8 cellular contexts compared by ENCODE assay signal in the genomic region with DNA sequence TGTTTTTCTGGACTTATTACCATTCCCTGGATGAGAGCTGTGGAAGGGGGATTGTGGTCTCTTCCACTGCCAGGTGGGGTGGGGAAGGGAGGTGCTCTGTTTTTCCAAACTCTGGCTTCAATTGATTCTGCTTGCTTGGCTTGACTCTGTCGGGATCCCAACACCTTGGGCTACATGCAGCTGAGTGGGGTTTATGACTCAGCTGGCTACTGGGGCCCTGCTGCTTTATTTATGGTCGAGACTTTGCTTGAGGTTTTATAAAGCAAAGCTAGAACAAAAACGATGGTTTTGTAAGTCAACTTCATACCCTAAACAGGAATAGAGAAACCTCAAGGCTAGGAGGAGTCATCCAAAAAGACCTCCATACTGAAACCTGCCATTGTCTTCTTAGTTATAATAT.
DNase-seq lines count a peak whose midpoint lies in the region; ATAC-seq and TF ChIP-seq lines count a peak whose summit lies in the region.

No MANE protein-coding gene starts in this region.

- peak; percentile 59 for DNase-seq in GM10266 (ENCODE audit: extremely low spot score)
- peak; percentile 57 to 71 for DNase-seq in SJSA1 (ENCODE audit: low read depth in 1 of 2, low spot score in 2 of 2)
- DNase-seq in hepatocyte (ENCODE audit: low spot score): no peak
- no peak for DNase-seq in SK-N-SH
- DNase-seq in T1000 (lab: John Stamatoyannopoulos, UW): no peak
- no peak for DNase-seq in DMS53 (lab: John Stamatoyannopoulos, UW)

- H3K9me2 ChIP-seq in hepatocyte (replicated peaks; ENCODE audit: insufficient read depth) (no peaks in the 10 kb centered on the region), SK-N-SH (no peaks in the 10 kb centered on the region)

- H3K4me1 ChIP-seq in SJSA1 (replicated peaks): peaks cover 79% of the 10 kb centered on the region
- H3K4me1 ChIP-seq in hepatocyte (ENCODE audit: insufficient read depth): peaks cover 66% of the 10 kb centered on the region
- peaks cover 12 to 25% of the 10 kb centered on the region in 2 experiments; a peak in 3 of 4 replicates for H3K4me1 ChIP-seq in SK-N-SH (ENCODE audit: control insufficient read depth in 1 of 2, insufficient read depth in 2 of 2, low read depth in 1 of 2, low read length in 1 of 2)

- H3K4me3 ChIP-seq in SJSA1: no peak overlapping the region
- no peak overlapping the region for H3K4me3 ChIP-seq in hepatocyte
- H3K4me3 ChIP-seq in SK-N-SH (ENCODE audit: low read depth in 2 of 2, low read length in 1 of 2): no peak overlapping the region

- H3K36me3 ChIP-seq in SJSA1 (peaks cover 29% of the 10 kb centered on the region), hepatocyte (replicated peaks; ENCODE audit: insufficient read depth, low read depth) (no peaks in the 10 kb centered on the region), SK-N-SH (replicated peaks in 1 of 2; ENCODE audit: control insufficient read depth in 1 of 2, insufficient read depth in 2 of 2, low read length in 1 of 2) (peaks cover 0 to 30% of the 10 kb centered on the region in 2 experiments)

- H3K4me2 ChIP-seq in hepatocyte (peak overlapping the region; percentile 16), SK-N-SH (no peak overlapping the region)

- H3K9me3 ChIP-seq in SJSA1 (replicated peaks): no peaks in the 10 kb centered on the region
- no peaks in the 10 kb centered on the region for H3K9me3 ChIP-seq in hepatocyte (ENCODE audit: low read depth)
- no peaks in the 10 kb centered on the region for H3K9me3 ChIP-seq in SK-N-SH

- no peaks in the 10 kb centered on the region for H3K27me3 ChIP-seq in SJSA1 (replicated peaks)
- H3K27me3 ChIP-seq in hepatocyte: no peaks in the 10 kb centered on the region
- no peaks in the 10 kb centered on the region for H3K27me3 ChIP-seq in SK-N-SH (ENCODE audit: insufficient read depth)

- H4K20me1 ChIP-seq in hepatocyte (ENCODE audit: insufficient read depth, poor library complexity, severe bottlenecking) (no peaks in the 10 kb centered on the region), SK-N-SH (ENCODE audit: insufficient read depth) (no peaks in the 10 kb centered on the region)

- H3K79me2 ChIP-seq in hepatocyte (peaks cover 17% of the 10 kb centered on the region), SK-N-SH (ENCODE audit: insufficient read depth) (no peaks in the 10 kb centered on the region)

- TF ChIP-seq RAD21 in SK-N-SH (IDR thresholded peaks at IDR 0.05; ENCODE audit: low read length): no peak

- WGBS in hepatocyte (ENCODE audit: low lambda C conversion rate, missing lambda C conversion rate): 37% methylated on average over 3 of the region's 3 CpGs
- 85% methylated on average over 3 of the region's 3 CpGs for WGBS in SK-N-SH (ENCODE audit: low lambda C conversion rate)

- TF ChIP-seq CTCF in GM10266 (IDR thresholded peaks at IDR 0.05; ENCODE audit: control insufficient read depth, insufficient read depth, low read depth, missing control alignments) (no peak), hepatocyte (IDR thresholded peaks at IDR 0.05; ENCODE audit: poor library complexity) (no peak), SK-N-SH (IDR thresholded peaks at IDR 0.05) (no peak)

- no peak overlapping the region for H3K9ac ChIP-seq in SK-N-SH

- H3K27ac ChIP-seq in SJSA1 (peak overlapping the region; percentile 22; the same call in 1 of the 2 replicates), hepatocyte (peak overlapping the region; percentile 90), SK-N-SH (ENCODE audit: low read depth in 2 of 2, low read length in 1 of 2) (peak overlapping the region in 1 of 2 experiments; percentile 70; a peak in 2 of 4 replicates)

- ATAC-seq in HG02610 (IDR thresholded peaks at IDR 0.05; ENCODE audit: unreplicated experiment): peak; percentile 77
- no peak for ATAC-seq in GM21447 (IDR thresholded peaks at IDR 0.05; ENCODE audit: unreplicated experiment)

- CTCF ChIA-PET in SK-N-SH (lab: Yijun Ruan, JAX): interaction anchor here (0.6 to 1.3 kb wide), 3 partner anchors 16 to 148 kb away, joined by 3 to 4 read pairs (median 3); no protein-coding TSS in a partner anchor

- H3F3A ChIP-seq in SK-N-SH (replicated peaks; ENCODE audit: insufficient read depth): peaks cover 15% of the 10 kb centered on the region

- TF ChIP-seq EP300 in SK-N-SH (IDR thresholded peaks at IDR 0.05; ENCODE audit: borderline replicate concordance in 1 of 2, low read depth in 1 of 2, low read length in 1 of 2): no peak

- H2AFZ ChIP-seq in hepatocyte (no peak overlapping the region), SK-N-SH (ENCODE audit: low read depth) (no peak overlapping the region)

- POLR2A ChIA-PET in SK-N-SH (lab: Yijun Ruan, JAX): no interaction called here

TF ChIP-seq in SK-N-SH, 30 proteins besides CTCF, POLR2A, EP300 and RAD21:
- TF ChIP-seq SMC3 (IDR thresholded peaks at IDR 0.05; ENCODE audit: low read depth, low read length) (no peak), FOXM1 (IDR thresholded peaks at IDR 0.05; ENCODE audit: low read depth) (no peak), MXI1 (IDR thresholded peaks at IDR 0.05; ENCODE audit: low read depth, low read length) (no peak), POLR2AphosphoS5 (IDR thresholded peaks at IDR 0.05; ENCODE audit: low read depth, low read length) (no peak), ELF1 (IDR thresholded peaks at IDR 0.05) (no peak), RXRA (IDR thresholded peaks at IDR 0.05; ENCODE audit: borderline replicate concordance, low read depth) (no peak), EZH2phosphoT487 (IDR thresholded peaks at IDR 0.05; ENCODE audit: borderline replicate concordance, low read depth) (no peak), TCF12 (IDR thresholded peaks at IDR 0.05) (no peak), GATA2 (CRISPR knock-in tag; IDR thresholded peaks at IDR 0.05) (no peak), GABPA (IDR thresholded peaks at IDR 0.05; ENCODE audit: low read depth) (no peak), RCOR1 (IDR thresholded peaks at IDR 0.05; ENCODE audit: low read length) (no peak), MEF2A (IDR thresholded peaks at IDR 0.05; ENCODE audit: borderline replicate concordance, low read depth) (no peak), TEAD4 (IDR thresholded peaks at IDR 0.05; ENCODE audit: borderline replicate concordance, insufficient read depth) (no peak), SIN3A (IDR thresholded peaks at IDR 0.05; ENCODE audit: borderline replicate concordance, low read depth, low read length) (no peak)
- TF ChIP-seq, protein P1, sequence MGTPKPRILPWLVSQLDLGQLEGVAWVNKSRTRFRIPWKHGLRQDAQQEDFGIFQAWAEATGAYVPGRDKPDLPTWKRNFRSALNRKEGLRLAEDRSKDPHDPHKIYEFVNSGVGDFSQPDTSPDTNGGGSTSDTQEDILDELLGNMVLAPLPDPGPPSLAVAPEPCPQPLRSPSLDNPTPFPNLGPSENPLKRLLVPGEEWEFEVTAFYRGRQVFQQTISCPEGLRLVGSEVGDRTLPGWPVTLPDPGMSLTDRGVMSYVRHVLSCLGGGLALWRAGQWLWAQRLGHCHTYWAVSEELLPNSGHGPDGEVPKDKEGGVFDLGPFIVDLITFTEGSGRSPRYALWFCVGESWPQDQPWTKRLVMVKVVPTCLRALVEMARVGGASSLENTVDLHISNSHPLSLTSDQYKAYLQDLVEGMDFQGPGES (IDR thresholded peaks at IDR 0.05; ENCODE audit: low read depth, low read length): no peak
- TF ChIP-seq, protein P2, sequence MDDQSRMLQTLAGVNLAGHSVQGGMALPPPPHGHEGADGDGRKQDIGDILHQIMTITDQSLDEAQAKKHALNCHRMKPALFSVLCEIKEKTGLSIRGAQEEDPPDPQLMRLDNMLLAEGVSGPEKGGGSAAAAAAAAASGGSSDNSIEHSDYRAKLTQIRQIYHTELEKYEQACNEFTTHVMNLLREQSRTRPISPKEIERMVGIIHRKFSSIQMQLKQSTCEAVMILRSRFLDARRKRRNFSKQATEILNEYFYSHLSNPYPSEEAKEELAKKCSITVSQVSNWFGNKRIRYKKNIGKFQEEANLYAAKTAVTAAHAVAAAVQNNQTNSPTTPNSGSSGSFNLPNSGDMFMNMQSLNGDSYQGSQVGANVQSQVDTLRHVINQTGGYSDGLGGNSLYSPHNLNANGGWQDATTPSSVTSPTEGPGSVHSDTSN (IDR thresholded peaks at IDR 0.05): no peak
- TF ChIP-seq, protein P3, sequence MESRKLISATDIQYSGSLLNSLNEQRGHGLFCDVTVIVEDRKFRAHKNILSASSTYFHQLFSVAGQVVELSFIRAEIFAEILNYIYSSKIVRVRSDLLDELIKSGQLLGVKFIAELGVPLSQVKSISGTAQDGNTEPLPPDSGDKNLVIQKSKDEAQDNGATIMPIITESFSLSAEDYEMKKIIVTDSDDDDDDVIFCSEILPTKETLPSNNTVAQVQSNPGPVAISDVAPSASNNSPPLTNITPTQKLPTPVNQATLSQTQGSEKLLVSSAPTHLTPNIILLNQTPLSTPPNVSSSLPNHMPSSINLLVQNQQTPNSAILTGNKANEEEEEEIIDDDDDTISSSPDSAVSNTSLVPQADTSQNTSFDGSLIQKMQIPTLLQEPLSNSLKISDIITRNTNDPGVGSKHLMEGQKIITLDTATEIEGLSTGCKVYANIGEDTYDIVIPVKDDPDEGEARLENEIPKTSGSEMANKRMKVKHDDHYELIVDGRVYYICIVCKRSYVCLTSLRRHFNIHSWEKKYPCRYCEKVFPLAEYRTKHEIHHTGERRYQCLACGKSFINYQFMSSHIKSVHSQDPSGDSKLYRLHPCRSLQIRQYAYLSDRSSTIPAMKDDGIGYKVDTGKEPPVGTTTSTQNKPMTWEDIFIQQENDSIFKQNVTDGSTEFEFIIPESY (IDR thresholded peaks at IDR 0.05; ENCODE audit: borderline replicate concordance, low read depth): no peak
- TF ChIP-seq, protein P4, sequence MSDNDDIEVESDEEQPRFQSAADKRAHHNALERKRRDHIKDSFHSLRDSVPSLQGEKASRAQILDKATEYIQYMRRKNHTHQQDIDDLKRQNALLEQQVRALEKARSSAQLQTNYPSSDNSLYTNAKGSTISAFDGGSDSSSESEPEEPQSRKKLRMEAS (IDR thresholded peaks at IDR 0.05; ENCODE audit: low read depth): no peak

Comparison
In these comparisons a context has a peak if more than half of its experiments do, and no peak if none do; other contexts are left out.
1. DNase-seq: peak in GM10266 (single experiment) and SJSA1 (2 of 2); none in hepatocyte (single experiment), SK-N-SH (single experiment), T1000 (single experiment) and DMS53 (single experiment).